33 cellular contexts compared by ENCODE assay signal in genomic region chr10:70976063-70976462, GRCh38.
DNase-seq lines count a peak whose midpoint lies in the region; ATAC-seq, FAIRE-seq and TF ChIP-seq lines count a peak whose summit lies in the region.
"Had no signal": no experiment of that assay in that cellular context is flagged by ENCODE, and none has a peak within 500 bp of the region (broad histone marks: within the 10 kb centered on the region; RNA-seq: fewer than 3 reads in every experiment).

No MANE protein-coding gene starts in this region.

- no peaks in the 10 kb centered on the region; the same call in 1 of the 2 replicates for H3K4me1 ChIP-seq in HEK293 (ENCODE audit: control insufficient read depth, insufficient read depth, low read length)
- H3K4me1 ChIP-seq in K562 (replicated peaks in 1 of 2; ENCODE audit: control insufficient read depth in 2 of 2, insufficient read depth in 2 of 2, low read length in 2 of 2): no peaks in the 10 kb centered on the region
- H3K4me1 ChIP-seq in upper lobe of left lung: no peaks in the 10 kb centered on the region

- H3K9ac ChIP-seq in K562 (ENCODE audit: insufficient read depth in 1 of 2, low read depth in 2 of 2, low read length in 2 of 2): no peak overlapping the region
- H3K9ac ChIP-seq: BLaER1; BLaER1 treated with 17β-estradiol and CSF1 and Interleukin-3, amounts not matched to agents 10 nM and 100 nM had no signal

- H3K27ac ChIP-seq in HEK293 (ENCODE audit: extremely low read depth, low read depth, low read length): no peak overlapping the region
- no peak overlapping the region for H3K27ac ChIP-seq in K562 (ENCODE audit: extremely low read depth, low read depth, low read length)
- H3K27ac ChIP-seq in upper lobe of left lung: no peak overlapping the region
- H3K27ac ChIP-seq: 22Rv1; A549; BLaER1; BLaER1 treated with 17β-estradiol and CSF1 and Interleukin-3, amounts not matched to agents 10 nM and 100 nM; C4-2B had no signal

- no peak for TF ChIP-seq RAD21 in K562 (CRISPR knock-in tag; conservative IDR thresholded peaks at IDR 0.05 in 1 of 2, IDR thresholded peaks at IDR 0.05 in 1 of 2)

- in situ Hi-C loops in K562 (cut with MboI): no loop called here

- H3K27me3 ChIP-seq in K562 (ENCODE audit: control insufficient read depth in 2 of 2, insufficient read depth in 2 of 2, low read length in 2 of 2) (peaks cover 5 to 55% of the 10 kb centered on the region in 2 experiments; a peak in 3 of 5 replicates), upper lobe of left lung (no peaks in the 10 kb centered on the region)
- H3K27me3 ChIP-seq: BE2C; BLaER1; BLaER1 treated with 17β-estradiol and CSF1 and Interleukin-3, amounts not matched to agents 10 nM and 100 nM had no signal

- no peak overlapping the region for H3K4me2 ChIP-seq in K562 (ENCODE audit: insufficient read depth, low read length)
- H3K4me2 ChIP-seq: A549; BLaER1; BLaER1 treated with 17β-estradiol and CSF1 and Interleukin-3, amounts not matched to agents 10 nM and 100 nM had no signal

- CTCF ChIA-PET in HEK293 (lab: Yijun Ruan, JAX) (interaction anchor here (0.6 kb wide), 1 partner anchor 14 kb away, joined by 3 read pairs; no protein-coding TSS in a partner anchor), K562 (lab: Yijun Ruan, JAX; ENCODE audit: low intra/inter-chr PET ratio) (no interaction called here)

- FAIRE-seq in K562 (lab: Jason Lieb, UNC): no peak
- FAIRE-seq: A204.1, A549, D721Med had no signal

- POLR2A ChIA-PET in HEK293 (lab: Yijun Ruan, JAX) (no interaction called here), K562 (lab: Yijun Ruan, JAX) (interaction anchor here (0.7 to 0.9 kb wide), 2 partner anchors 66 to 85 kb away, joined by 3 read pairs; no protein-coding TSS in a partner anchor)

- TF ChIP-seq POLR2A in K562 (conservative IDR thresholded peaks at IDR 0.05) (no peak), upper lobe of left lung (IDR thresholded peaks at IDR 0.05) (no peak)

- H3K27me3 Mint-ChIP-seq in activated naive CD4-positive, alpha-beta T cell treated with anti-CD3 and anti-CD28 coated beads, Interleukin-2, amount 50 U/mL, for 24 hours: peaks cover 7% of the 10 kb centered on the region

- no peaks in the 10 kb centered on the region for H3K79me2 ChIP-seq in K562 (ENCODE audit: control insufficient read depth, insufficient read depth, low read length)

- H3K36me3 ChIP-seq in HEK293 (ENCODE audit: control insufficient read depth in 2 of 2, insufficient read depth in 1 of 2, low read length in 2 of 2) (no peaks in the 10 kb centered on the region), K562 (ENCODE audit: control insufficient read depth, insufficient read depth, low read length) (no peaks in the 10 kb centered on the region), upper lobe of left lung (no peaks in the 10 kb centered on the region)
- H3K36me3 ChIP-seq: BE2C; BLaER1; BLaER1 treated with 17β-estradiol and CSF1 and Interleukin-3, amounts not matched to agents 10 nM and 100 nM had no signal

- TF ChIP-seq EP300 in K562 (IDR thresholded peaks at IDR 0.05; ENCODE audit: low read length): no peak
- TF ChIP-seq EP300 in upper lobe of left lung (IDR thresholded peaks at IDR 0.05): no peak

- H3K4me3 ChIP-seq in HEK293 (ENCODE audit: low read depth, low read length): no peak overlapping the region
- H3K4me3 ChIP-seq in K562: no peak overlapping the region
- H3K4me3 ChIP-seq in upper lobe of left lung: no peak overlapping the region
- H3K4me3 ChIP-seq: A549; BLaER1; BLaER1 treated with 17β-estradiol and CSF1 and Interleukin-3, amounts not matched to agents 10 nM and 100 nM had no signal

- peak overlapping the region; percentile 36 for H3K27ac Mint-ChIP-seq in activated naive CD4-positive, alpha-beta T cell treated with anti-CD3 and anti-CD28 coated beads, Interleukin-2, amount 50 U/mL, for 24 hours
- H3K27ac Mint-ChIP-seq: B cell; CD14-positive monocyte; CD4-positive, alpha-beta memory T cell; CD4-positive, alpha-beta T cell; CD8-positive, alpha-beta T cell had no signal

- no peak overlapping the region for H2AFZ ChIP-seq in K562 (ENCODE audit: low read depth, low read length)

- TF ChIP-seq CTCF in HEK293 (tag by site-specific recombination; IDR thresholded peaks at IDR 0.05) (no peak), K562 (IDR thresholded peaks at IDR 0.05 in 2 of 3, conservative IDR thresholded peaks at IDR 0.05 in 1 of 3; ENCODE audit: insufficient read depth in 2 of 3, low read depth in 1 of 3, low read length in 3 of 3) (no peak), upper lobe of left lung (IDR thresholded peaks at IDR 0.05) (no peak)

- no peaks in the 10 kb centered on the region; the same call in 1 of the 2 replicates for H4K20me1 ChIP-seq in K562 (replicated peaks; ENCODE audit: control insufficient read depth, insufficient read depth, low read length)
- H4K20me1 ChIP-seq: BLaER1; BLaER1 treated with 17β-estradiol and CSF1 and Interleukin-3, amounts not matched to agents 10 nM and 100 nM had no signal

- BruUV-seq in K562 (replicated peaks; lab: Mats Ljungman, UMichigan): no TSS peak

- no peaks in the 10 kb centered on the region; the same call in 1 of the 2 replicates for H3K9me3 ChIP-seq in HEK293 (ENCODE audit: control insufficient read depth, insufficient read depth, low read depth, low read length)
- H3K9me3 ChIP-seq in K562 (replicated peaks; ENCODE audit: control insufficient read depth, insufficient read depth, low read depth, low read length): no peaks in the 10 kb centered on the region
- peaks cover 0 to 10% (median 4%) of the 10 kb centered on the region in 4 donors for H3K9me3 ChIP-seq in upper lobe of left lung
- H3K9me3 ChIP-seq: BE2C had no signal

- H3K4me1 Mint-ChIP-seq in activated naive CD4-positive, alpha-beta T cell treated with anti-CD3 and anti-CD28 coated beads, Interleukin-2, amount 50 U/mL, for 24 hours: no peaks in the 10 kb centered on the region
- H3K4me1 Mint-ChIP-seq: B cell; CD14-positive monocyte; CD4-positive, alpha-beta memory T cell; CD4-positive, CD25-positive, alpha-beta regulatory T cell; CD8-positive, alpha-beta memory T cell had no signal

- no peak overlapping the region for H3K4me3 Mint-ChIP-seq in activated naive CD4-positive, alpha-beta T cell treated with anti-CD3 and anti-CD28 coated beads, Interleukin-2, amount 50 U/mL, for 24 hours
- H3K4me3 Mint-ChIP-seq: B cell; CD4-positive, alpha-beta memory T cell; CD4-positive, alpha-beta T cell; CD4-positive, CD25-positive, alpha-beta regulatory T cell; CD8-positive, alpha-beta memory T cell; CD8-positive, alpha-beta T cell had no signal

- H3K9me3 Mint-ChIP-seq in activated naive CD4-positive, alpha-beta T cell treated with anti-CD3 and anti-CD28 coated beads, Interleukin-2, amount 50 U/mL, for 24 hours: peaks cover 5% of the 10 kb centered on the region

- H3K36me3 Mint-ChIP-seq in activated naive CD4-positive, alpha-beta T cell treated with anti-CD3 and anti-CD28 coated beads, Interleukin-2, amount 50 U/mL, for 24 hours: no peaks in the 10 kb centered on the region
- H3K36me3 Mint-ChIP-seq: CD14-positive monocyte; CD4-positive, alpha-beta memory T cell; CD4-positive, CD25-positive, alpha-beta regulatory T cell; CD8-positive, alpha-beta memory T cell; CD8-positive, alpha-beta T cell had no signal

- no peaks in the 10 kb centered on the region for H3K9me1 ChIP-seq in K562 (ENCODE audit: control insufficient read depth, insufficient read depth, low read length)

- DNase-seq in activated naive CD4-positive, alpha-beta T cell (lab: John Stamatoyannopoulos, UW): no peak
- DNase-seq in K562 (ENCODE audit: extremely low read depth in 1 of 4, low spot score in 3 of 4) (no peak), iPS-NIHi11 (ENCODE audit: low spot score) (no peak), upper lobe of left lung (no peak)
- DNase-seq: 8988T; ACHN; AML-193; BE2C; C1 segment of cervical spinal cord; Caco-2; Calu3; CD4-positive, alpha-beta memory T cell; CD4-positive, alpha-beta T cell; CD4-positive, CD25-positive, alpha-beta regulatory T cell; CD8-positive, alpha-beta memory T cell; CD8-positive, alpha-beta T cell; COR-L47; DMS 273 treated with DMSO at 0.1 percent for 48 hours; DMS153; DMS53; DND-41; EL had no signal

- ATAC-seq in K562 (no peak), upper lobe of left lung (ENCODE audit: low FRiP score in 2 of 2) (no peak)
- ATAC-seq: A549; CD8-positive, alpha-beta T cell had no signal

- intact Hi-C loops in K562 (cut with micrococcal nuclease): no loop called here

- WGBS in K562 (ENCODE audit: insufficient coverage, low coverage, missing lambda C conversion rate): 1% methylated on average over 3 of the region's 3 CpGs
- 91 to 94% methylated on average over 3 of the region's 3 CpGs for whole genome bisulfite sequencing in upper lobe of left lung, 2 donors

TF ChIP-seq in HEK293, 187 proteins besides CTCF, POLR2A, EP300 and RAD21:
- TF ChIP-seq ZNF626 (tag by site-specific recombination; IDR thresholded peaks at IDR 0.05): no peak
- peak; percentile 83 for TF ChIP-seq ZNF146 (tag by site-specific recombination; IDR thresholded peaks at IDR 0.05)

TF ChIP-seq in K562, 482 proteins besides CTCF, POLR2A, EP300 and RAD21:
- TF ChIP-seq CBX3 (IDR thresholded peaks at IDR 0.05; ENCODE audit: borderline replicate concordance in 1 of 2, low read length in 2 of 2) (no peak), ZNF146 (CRISPR knock-in tag; IDR thresholded peaks at IDR 0.05; ENCODE audit: unreplicated experiment) (peak; percentile 89)
